Comparison of ENCODE assay signal across 1 cellular context in the genomic region with DNA sequence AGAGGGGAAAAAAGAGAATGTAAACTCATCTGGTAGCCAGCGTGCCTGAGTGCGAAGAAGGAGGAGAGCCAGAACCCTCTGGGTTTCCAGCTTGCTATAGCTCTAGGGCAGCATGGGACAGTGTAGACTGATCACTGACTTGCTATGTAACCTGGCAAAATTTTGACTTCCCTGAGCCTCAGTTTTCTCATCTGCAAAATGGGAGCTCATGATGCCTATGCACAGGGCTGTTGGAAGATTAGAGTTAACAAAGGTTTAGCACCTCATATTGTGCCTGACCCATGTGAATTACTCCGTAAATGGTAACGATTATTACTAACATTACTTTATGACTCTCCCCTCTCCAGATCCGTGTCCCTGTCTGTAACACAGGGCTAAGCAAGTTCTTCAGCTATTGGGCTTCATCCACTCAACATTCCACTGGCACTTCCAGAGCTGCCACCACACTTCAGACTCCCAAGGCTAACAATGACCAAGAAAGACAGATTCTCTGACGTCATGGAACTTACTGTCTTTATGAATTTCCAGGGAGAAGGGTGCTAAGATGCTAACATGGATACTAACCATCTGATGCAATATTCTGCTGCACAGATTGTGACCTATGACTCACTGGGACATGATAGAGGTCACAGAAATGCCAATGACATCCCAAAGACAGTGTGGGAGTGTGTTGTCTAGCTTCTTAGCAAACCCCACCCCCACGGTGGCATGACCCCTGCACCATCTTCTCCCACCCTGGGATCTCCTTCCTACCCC.
TF ChIP-seq lines count a peak whose summit lies in the region.

No MANE protein-coding gene starts in this region.

TF ChIP-seq in WTC11, 78 proteins besides CTCF, POLR2A, EP300 and RAD21 (continued from another document):
- TF ChIP-seq, protein P1, sequence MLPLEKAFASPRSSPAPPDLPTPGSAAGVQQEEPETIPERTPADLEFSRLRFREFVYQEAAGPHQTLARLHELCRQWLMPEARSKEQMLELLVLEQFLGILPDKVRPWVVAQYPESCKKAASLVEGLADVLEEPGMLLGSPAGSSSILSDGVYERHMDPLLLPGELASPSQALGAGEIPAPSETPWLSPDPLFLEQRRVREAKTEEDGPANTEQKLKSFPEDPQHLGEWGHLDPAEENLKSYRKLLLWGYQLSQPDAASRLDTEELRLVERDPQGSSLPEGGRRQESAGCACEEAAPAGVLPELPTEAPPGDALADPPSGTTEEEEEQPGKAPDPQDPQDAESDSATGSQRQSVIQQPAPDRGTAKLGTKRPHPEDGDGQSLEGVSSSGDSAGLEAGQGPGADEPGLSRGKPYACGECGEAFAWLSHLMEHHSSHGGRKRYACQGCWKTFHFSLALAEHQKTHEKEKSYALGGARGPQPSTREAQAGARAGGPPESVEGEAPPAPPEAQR (CRISPR knock-in tag; IDR thresholded peaks at IDR 0.05) = no peak
- TF ChIP-seq STAT6 (CRISPR knock-in tag; conservative IDR thresholded peaks at IDR 0.05; ENCODE audit: low read depth) = no peak
- TF ChIP-seq, protein P2, sequence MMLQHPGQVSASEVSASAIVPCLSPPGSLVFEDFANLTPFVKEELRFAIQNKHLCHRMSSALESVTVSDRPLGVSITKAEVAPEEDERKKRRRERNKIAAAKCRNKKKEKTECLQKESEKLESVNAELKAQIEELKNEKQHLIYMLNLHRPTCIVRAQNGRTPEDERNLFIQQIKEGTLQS (CRISPR knock-in tag; conservative IDR thresholded peaks at IDR 0.05) = no peak
- no peak for TF ChIP-seq FOXP1 (CRISPR knock-in tag; IDR thresholded peaks at IDR 0.05; ENCODE audit: borderline replicate concordance)
- no peak for TF ChIP-seq ELF4 (CRISPR knock-in tag; IDR thresholded peaks at IDR 0.05; ENCODE audit: low read depth)
- no peak for TF ChIP-seq IRF2 (CRISPR knock-in tag; IDR thresholded peaks at IDR 0.05; ENCODE audit: borderline replicate concordance, low read depth)
- TF ChIP-seq SOX15 (CRISPR knock-in tag; IDR thresholded peaks at IDR 0.05) = no peak
- no peak for TF ChIP-seq CREM (CRISPR knock-in tag; IDR thresholded peaks at IDR 0.05)
